Comparison of ENCODE assay signal across 8 cellular contexts in the genomic region with DNA sequence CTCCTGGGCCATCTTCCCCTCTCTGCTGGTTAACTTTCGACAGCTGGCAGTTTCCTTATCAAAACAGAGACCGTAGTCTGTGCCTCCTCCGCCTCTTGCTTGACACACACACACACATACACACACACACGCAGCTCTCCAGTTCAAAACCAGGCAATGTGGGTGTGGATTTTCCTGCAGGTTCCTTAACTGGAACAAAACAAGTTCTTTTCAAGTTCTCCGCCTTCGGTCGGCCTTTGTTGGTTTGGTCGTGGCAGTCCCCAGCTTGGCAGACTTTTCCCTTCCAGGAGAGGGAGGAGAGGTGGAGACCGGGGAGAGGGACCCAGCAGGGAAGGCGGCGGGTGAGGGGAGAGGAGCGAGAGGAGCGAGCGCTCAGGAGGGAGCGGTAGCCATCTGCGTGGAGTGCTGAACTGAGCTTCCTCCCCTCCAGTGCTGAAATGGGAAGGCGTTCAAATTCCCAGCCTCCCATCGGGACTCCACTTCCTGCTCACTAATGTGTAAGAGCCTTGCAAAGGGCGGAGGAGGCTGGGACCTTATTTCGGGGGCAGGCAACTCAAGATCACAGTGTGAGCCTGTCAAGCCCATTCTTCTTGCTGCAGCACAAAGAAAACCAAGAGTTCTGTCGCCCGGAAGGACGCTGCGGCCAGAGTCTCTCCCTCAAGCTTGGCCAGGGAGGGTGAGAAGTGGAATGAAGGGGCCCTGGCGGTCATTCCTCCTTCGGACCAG.
A peak's percentile ranks its signal among the peaks of the same experiment; 100 is the strongest.
DNase-seq lines count a peak whose midpoint lies in the region; ATAC-seq, FAIRE-seq and TF ChIP-seq lines count a peak whose summit lies in the region.

No MANE protein-coding gene starts in this region.

- no peak for FAIRE-seq in HepG2 (lab: Jason Lieb, UNC)

- intact Hi-C loops in HepG2 (cut with micrococcal nuclease; ENCODE audit: unreplicated experiment) = loop anchor here (5.0 kb wide), 1 partner anchor 60 kb away; no protein-coding TSS in a partner anchor

- TF ChIP-seq RAD21 in HepG2 (CRISPR knock-in tag; IDR thresholded peaks at IDR 0.05) = no peak

- no peaks in the 10 kb centered on the region for H3K27me3 ChIP-seq in duodenal mucosa (ENCODE audit: control insufficient read depth in 1 of 2, insufficient read depth in 2 of 2, low read length in 2 of 2)
- H3K27me3 ChIP-seq in HepG2 (ENCODE audit: control insufficient read depth in 1 of 2, insufficient read depth in 2 of 2, low read length in 2 of 2) = peaks cover 0 to 37% of the 10 kb centered on the region in 2 experiments; a peak in 4 of 5 replicates

- H4K20me1 ChIP-seq in HepG2 (ENCODE audit: insufficient read depth, low read length) = no peaks in the 10 kb centered on the region

- H3K79me2 ChIP-seq in HepG2 (ENCODE audit: insufficient read depth, low read length) = no peaks in the 10 kb centered on the region

- H3K4me2 ChIP-seq in HepG2 (ENCODE audit: low read depth, low read length) = peak overlapping the region; percentile 75

- H3K36me3 Mint-ChIP-seq in T-cell = no peaks in the 10 kb centered on the region
- no peaks in the 10 kb centered on the region for H3K36me3 Mint-ChIP-seq in stimulated activated effector memory CD8-positive, alpha-beta T cell treated with anti-CD3 and anti-CD28 coated beads, Interleukin-12 subunit alpha, Interleukin-12 subunit beta, amount 100 ng/mL, for 72 hours

- no peak for TF ChIP-seq POLR2A in HepG2 (IDR thresholded peaks at IDR 0.05; ENCODE audit: insufficient read depth in 1 of 2, low read depth in 2 of 2, low read length in 2 of 2)

- peak overlapping the region; percentile 50 for H3K27ac ChIP-seq in duodenal mucosa (ENCODE audit: low read depth, low read length)
- H3K27ac ChIP-seq in HepG2 (ENCODE audit: extremely low read length, insufficient read depth, low read length) = no peak overlapping the region

- WGBS in HepG2 (ENCODE audit: low lambda C conversion rate) = 6% methylated on average over 20 of the region's 26 CpGs

- peak overlapping the region; percentile 60 to 64 for H3K9ac ChIP-seq in duodenal mucosa (ENCODE audit: low read depth in 1 of 2, low read length in 2 of 2)
- H3K9ac ChIP-seq in HepG2 (ENCODE audit: insufficient read depth, low read depth, low read length) = peak overlapping the region; percentile 41; the same call in 1 of the 2 replicates

- H3K4me3 Mint-ChIP-seq in T-cell = peak overlapping the region; percentile 54 to 79 (median 68)
- peak overlapping the region; percentile 42 for H3K4me3 Mint-ChIP-seq in stimulated activated effector memory CD8-positive, alpha-beta T cell treated with anti-CD3 and anti-CD28 coated beads, Interleukin-12 subunit alpha, Interleukin-12 subunit beta, amount 100 ng/mL, for 72 hours

- in situ Hi-C loops in Caki2 (cut with HindIII; ENCODE audit: low pct_unique_long_range_greater_than_20kb, low sequenced_read_pairs) = no loop called here
- in situ Hi-C loops in HepG2 (cut with HindIII; ENCODE audit: extremely low pct_ligation_motif_present, low pct_unique_long_range_greater_than_20kb) = no loop called here

- TF ChIP-seq EP300 in HepG2 (IDR thresholded peaks at IDR 0.05; ENCODE audit: low read depth in 2 of 2, low read length in 2 of 2) = no peak
- no peak for TF ChIP-seq EP300 in HepG2 (CRISPR knock-in tag; IDR thresholded peaks at IDR 0.05; ENCODE audit: borderline replicate concordance)

- H3K27ac Mint-ChIP-seq in T-cell = no peak overlapping the region
- no peak overlapping the region for H3K27ac Mint-ChIP-seq in stimulated activated effector memory CD8-positive, alpha-beta T cell treated with anti-CD3 and anti-CD28 coated beads, Interleukin-12 subunit alpha, Interleukin-12 subunit beta, amount 100 ng/mL, for 72 hours

- peaks cover 18 to 20% (median 19%) of the 10 kb centered on the region in 3 donors for H3K4me1 Mint-ChIP-seq in T-cell
- H3K4me1 Mint-ChIP-seq in stimulated activated effector memory CD8-positive, alpha-beta T cell treated with anti-CD3 and anti-CD28 coated beads, Interleukin-12 subunit alpha, Interleukin-12 subunit beta, amount 100 ng/mL, for 72 hours = peaks cover 22% of the 10 kb centered on the region

- ATAC-seq in T-cell (replicated peaks in 1 of 4) (peak; percentile 24 to 56 (median 40)), HepG2 (peak; percentile 87)
- ATAC-seq in stimulated activated effector memory CD8-positive, alpha-beta T cell treated with anti-CD3 and anti-CD28 coated beads, Interleukin-12 subunit alpha, Interleukin-12 subunit beta, amount 100 ng/mL, for 72 hours = peak; percentile 54

- H3K4me3 ChIP-seq in duodenal mucosa (ENCODE audit: low read depth in 1 of 2, low read length in 2 of 2) = peak overlapping the region; percentile 84 to 85
- peak overlapping the region; percentile 51 to 68 (median 52) for H3K4me3 ChIP-seq in HepG2 (replicated peaks in 1 of 3; ENCODE audit: insufficient read depth in 1 of 3, low read depth in 2 of 3, low read length in 3 of 3)

- H3K9me3 ChIP-seq in duodenal mucosa (ENCODE audit: control insufficient read depth in 1 of 2, low read length in 2 of 2) (no peaks in the 10 kb centered on the region), HepG2 (ENCODE audit: low read length) (no peaks in the 10 kb centered on the region)

- peaks cover 35 to 53% of the 10 kb centered on the region in 2 donors for H3K27me3 Mint-ChIP-seq in T-cell

- H3K4me1 ChIP-seq in duodenal mucosa (ENCODE audit: control insufficient read depth in 1 of 2, insufficient read depth in 2 of 2, low read length in 2 of 2) = peaks cover 10 to 26% of the 10 kb centered on the region in 2 donors
- H3K4me1 ChIP-seq in HepG2 (ENCODE audit: insufficient read depth, low read length) = peaks cover 30% of the 10 kb centered on the region

- peak; percentile 81 for DNase-seq in Caki2 (ENCODE audit: low read depth)
- DNase-seq in HEK293T (ENCODE audit: extremely low spot score) = peak; percentile 59
- peak in 9 of 34 experiments; percentile 8 to 26 (median 19) for DNase-seq in T-cell
- peak; percentile 11 for DNase-seq in HepG2 (ENCODE audit: low spot score)
- no peak for DNase-seq in stimulated activated effector memory CD8-positive, alpha-beta T cell treated with anti-CD3 and anti-CD28 coated beads, Interleukin-12 subunit alpha, Interleukin-12 subunit beta, amount 100 ng/mL, for 72 hours (ENCODE audit: low spot score in 2 of 2)
- DNase-seq in GM19240 (ENCODE audit: insufficient read length, low spot score) = no peak
- DNase-seq in activated CD4-positive, CD25-positive, alpha-beta regulatory T cell treated with anti-CD3 and anti-CD28 coated beads, Interleukin-2, amount 50 U/mL, for 72 hours = no peak

- no peaks in the 10 kb centered on the region for H3K9me3 Mint-ChIP-seq in T-cell
- H3K9me3 Mint-ChIP-seq in stimulated activated effector memory CD8-positive, alpha-beta T cell treated with anti-CD3 and anti-CD28 coated beads, Interleukin-12 subunit alpha, Interleukin-12 subunit beta, amount 100 ng/mL, for 72 hours = no peaks in the 10 kb centered on the region

- H3K36me3 ChIP-seq in duodenal mucosa (ENCODE audit: control insufficient read depth in 1 of 2, insufficient read depth in 2 of 2, low read length in 2 of 2) (no peaks in the 10 kb centered on the region), HepG2 (replicated peaks in 1 of 2; ENCODE audit: control insufficient read depth in 1 of 2, insufficient read depth in 2 of 2, low read length in 2 of 2) (no peaks in the 10 kb centered on the region)

- peak overlapping the region; percentile 68 for H2AFZ ChIP-seq in HepG2 (ENCODE audit: low read length)

- CTCF ChIA-PET in HEK293T (lab: Yijun Ruan, JAX) (interaction anchor here (0.9 to 1.3 kb wide), 2 partner anchors 13 to 14 kb away, joined by 3 read pairs; no protein-coding TSS in a partner anchor), T-cell (lab: Charles Lee) (interaction anchor here in 1 of 2 donors (0.6 kb wide), 1 partner anchor 455 kb away, joined by 3 read pairs; no protein-coding TSS in a partner anchor), HepG2 (lab: Yijun Ruan, JAX; ENCODE audit: low intra/inter-chr PET ratio, low total read pairs) (no interaction called here)

- no TSS peak for BruUV-seq in HepG2 (replicated peaks; lab: Mats Ljungman, UMichigan)

- POLR2A ChIA-PET in HEK293T (lab: Yijun Ruan, JAX) (interaction anchor here (0.6 to 1.7 kb wide), 5 partner anchors 10 to 337 kb away, joined by 3 to 5 read pairs (median 4); no protein-coding TSS in a partner anchor), T-cell (lab: Charles Lee) (interaction anchor here in 1 of 2 donors (0.7 kb wide), 1 partner anchor 49 kb away, joined by 4 read pairs; no protein-coding TSS in a partner anchor), HepG2 (lab: Yijun Ruan, JAX) (no interaction called here)

- no peak for TF ChIP-seq CTCF in HepG2 (CRISPR knock-in tag; IDR thresholded peaks at IDR 0.05)

TF ChIP-seq in HEK293T, 16 proteins besides CTCF, POLR2A, EP300 and RAD21 (continues in another document):
- no peak for TF ChIP-seq LEF1 (IDR thresholded peaks at IDR 0.05; ENCODE audit: borderline replicate concordance)
- no peak for TF ChIP-seq NFRKB (IDR thresholded peaks at IDR 0.05)
- TF ChIP-seq L3MBTL2 (conservative IDR thresholded peaks at IDR 0.05) = no peak
- no peak for TF ChIP-seq BHLHE40 (IDR thresholded peaks at IDR 0.05; ENCODE audit: borderline replicate concordance)
- no peak for TF ChIP-seq FOXM1 (IDR thresholded peaks at IDR 0.05; ENCODE audit: borderline replicate concordance)
- TF ChIP-seq ELF4 (IDR thresholded peaks at IDR 0.05) = no peak
- no peak for TF ChIP-seq FOXA1 (IDR thresholded peaks at IDR 0.05)
- no peak for TF ChIP-seq SUZ12 (IDR thresholded peaks at IDR 0.05)
- no peak for TF ChIP-seq SP1 (IDR thresholded peaks at IDR 0.05)

TF ChIP-seq in HepG2, 621 proteins besides CTCF, POLR2A, EP300 and RAD21 (continues in another document):
- no peak for TF ChIP-seq ZMYM2 (CRISPR knock-in tag; IDR thresholded peaks at IDR 0.05)

Comparison
In these comparisons a context has a peak if more than half of its experiments do, and no peak if none do; other contexts are left out.
1. DNase-seq: peak in Caki2 (single experiment), HEK293T (single experiment) and HepG2 (single experiment); none in stimulated activated effector memory CD8-positive, alpha-beta T cell treated with anti-CD3 and anti-CD28 coated beads, Interleukin-12 subunit alpha, Interleukin-12 subunit beta, amount 100 ng/mL, for 72 hours (0 of 2), GM19240 (single experiment) and activated CD4-positive, CD25-positive, alpha-beta regulatory T cell treated with anti-CD3 and anti-CD28 coated beads, Interleukin-2, amount 50 U/mL, for 72 hours (single experiment).
2. Peak in every context shown above with its lines, with median percentiles within 50 percentile points of each other: ATAC-seq.